17 cellular contexts compared by ENCODE assay signal in the genomic region with DNA sequence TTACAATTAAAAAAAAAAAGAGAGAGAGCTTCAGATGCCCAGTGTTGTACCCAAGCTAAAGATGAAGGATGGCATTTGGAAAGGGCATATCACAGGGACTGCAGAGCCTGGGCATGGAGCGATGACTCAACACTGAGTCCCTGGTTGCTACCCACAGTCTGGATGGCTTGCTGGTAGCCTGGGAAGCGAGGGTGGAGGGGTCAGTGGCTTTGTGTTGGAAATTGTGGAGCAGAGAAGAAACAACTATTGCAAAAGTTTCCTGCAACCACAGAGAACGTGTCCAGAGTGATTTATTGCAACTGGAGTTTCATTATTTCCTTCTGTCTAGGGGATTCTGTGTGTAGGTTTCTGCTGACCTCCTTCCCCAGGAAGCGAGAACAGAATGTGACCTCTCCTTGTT.
A peak's percentile ranks its signal among the peaks of the same experiment; 100 is the strongest.
DNase-seq lines count a peak whose midpoint lies in the region; ATAC-seq and TF ChIP-seq lines count a peak whose summit lies in the region.
"Had no signal": no experiment of that assay in that cellular context is flagged by ENCODE, and none has a peak within 500 bp of the region (broad histone marks: within the 10 kb centered on the region; RNA-seq: fewer than 3 reads in every experiment).

No MANE protein-coding gene starts in this region.

- no TSS peak for BruUV-seq in PC-9 (replicated peaks; lab: Mats Ljungman, UMichigan)

- TF ChIP-seq CTCF in PC-9 (conservative IDR thresholded peaks at IDR 0.05) (no peak), epithelial cell of proximal tubule (conservative IDR thresholded peaks at IDR 0.05; ENCODE audit: low read depth, low read length) (no peak)

- H3K4me3 ChIP-seq in PC-9 (no peak overlapping the region), epithelial cell of proximal tubule (ENCODE audit: low read depth, low read length) (no peak overlapping the region), skeletal muscle cell (ENCODE audit: low read depth, low read length) (no peak overlapping the region)
- H3K4me3 ChIP-seq: BLaER1, HAP-1, pancreas, skin epidermis, testis had no signal

- no peaks in the 10 kb centered on the region for H4K20me1 ChIP-seq in PC-9 (ENCODE audit: insufficient read depth)
- H4K20me1 ChIP-seq: BLaER1 had no signal

- no peak for ATAC-seq in left colon
- ATAC-seq: left cardiac atrium, pancreas, WTC11 had no signal

- CTCF ChIA-PET in PC-9 (lab: Charles Lee), result interaction anchor here (0.7 kb wide), 1 partner anchor 177 kb away, joined by 3 read pairs; no protein-coding TSS in a partner anchor

- no peak overlapping the region for H2AFZ ChIP-seq in PC-9

- DNase-seq in GF-D8 (lab: John Stamatoyannopoulos, UW) (peak; percentile 16), PC-9 (peak; percentile 76 to 77), epithelial cell of proximal tubule (ENCODE audit: low read depth) (peak; percentile 80), skeletal muscle cell (ENCODE audit: low read depth) (peak; percentile 75), left colon (no peak), GM19240 (ENCODE audit: insufficient read length, low spot score) (no peak), HCEC 1CT (no peak)
- DNase-seq: foreskin melanocyte, Karpas-422, left cardiac atrium, NCI-H2227 treated with DMSO at 0.1 percent for 48 hours, pancreas, testis had no signal

- H3K9me3 ChIP-seq in PC-9 (ENCODE audit: insufficient read depth, low read depth), result no peaks in the 10 kb centered on the region
- H3K9me3 ChIP-seq: BLaER1, HAP-1, pancreas, testis had no signal

- peaks cover 20% of the 10 kb centered on the region for H3K4me1 ChIP-seq in PC-9 (replicated peaks; ENCODE audit: insufficient read depth)
- H3K4me1 ChIP-seq: HAP-1, pancreas, testis had no signal

- intact Hi-C loops in PC-9 (cut with micrococcal nuclease; ENCODE audit: unreplicated experiment) (loop anchor here (1.0 kb wide), 1 partner anchor 9 kb away; no protein-coding TSS in a partner anchor), left colon (cut with DNase I, micrococcal nuclease) (no loop called here)

- peak overlapping the region; percentile 4; the same call in 1 of the 2 replicates for H3K4me2 ChIP-seq in PC-9
- H3K4me2 ChIP-seq: BLaER1 had no signal

- peak overlapping the region; percentile 62 for H3K27ac ChIP-seq in PC-9
- H3K27ac ChIP-seq: BLaER1, pancreas, skin epidermis, testis had no signal

- no peaks in the 10 kb centered on the region for H3K36me3 ChIP-seq in PC-9 (ENCODE audit: low read depth)
- H3K36me3 ChIP-seq: BLaER1, HAP-1, pancreas had no signal

- no peaks in the 10 kb centered on the region for H3K9me2 ChIP-seq in PC-9 (ENCODE audit: insufficient read depth)

- POLR2A ChIA-PET in PC-9 (lab: Charles Lee; ENCODE audit: unreplicated experiment), result no interaction called here

- no peaks in the 10 kb centered on the region for H3K27me3 ChIP-seq in PC-9 (ENCODE audit: insufficient read depth, low read depth)
- H3K27me3 ChIP-seq: BLaER1, pancreas, testis had no signal

- peaks cover 11% of the 10 kb centered on the region; the same call in 1 of the 2 replicates for H3F3A ChIP-seq in PC-9 (ENCODE audit: insufficient read depth, low read depth)

- no peaks in the 10 kb centered on the region; the same call in 1 of the 2 replicates for H3K79me2 ChIP-seq in PC-9 (ENCODE audit: low read depth)

Comparison
In these comparisons a context has a peak if more than half of its experiments do, and no peak if none do; other contexts are left out.
1. DNase-seq: peak in GF-D8 (single experiment), PC-9 (2 of 2), epithelial cell of proximal tubule (single experiment) and skeletal muscle cell (single experiment); none in left colon (0 of 2), GM19240 (single experiment) and HCEC 1CT (single experiment).